In the genomic region with DNA sequence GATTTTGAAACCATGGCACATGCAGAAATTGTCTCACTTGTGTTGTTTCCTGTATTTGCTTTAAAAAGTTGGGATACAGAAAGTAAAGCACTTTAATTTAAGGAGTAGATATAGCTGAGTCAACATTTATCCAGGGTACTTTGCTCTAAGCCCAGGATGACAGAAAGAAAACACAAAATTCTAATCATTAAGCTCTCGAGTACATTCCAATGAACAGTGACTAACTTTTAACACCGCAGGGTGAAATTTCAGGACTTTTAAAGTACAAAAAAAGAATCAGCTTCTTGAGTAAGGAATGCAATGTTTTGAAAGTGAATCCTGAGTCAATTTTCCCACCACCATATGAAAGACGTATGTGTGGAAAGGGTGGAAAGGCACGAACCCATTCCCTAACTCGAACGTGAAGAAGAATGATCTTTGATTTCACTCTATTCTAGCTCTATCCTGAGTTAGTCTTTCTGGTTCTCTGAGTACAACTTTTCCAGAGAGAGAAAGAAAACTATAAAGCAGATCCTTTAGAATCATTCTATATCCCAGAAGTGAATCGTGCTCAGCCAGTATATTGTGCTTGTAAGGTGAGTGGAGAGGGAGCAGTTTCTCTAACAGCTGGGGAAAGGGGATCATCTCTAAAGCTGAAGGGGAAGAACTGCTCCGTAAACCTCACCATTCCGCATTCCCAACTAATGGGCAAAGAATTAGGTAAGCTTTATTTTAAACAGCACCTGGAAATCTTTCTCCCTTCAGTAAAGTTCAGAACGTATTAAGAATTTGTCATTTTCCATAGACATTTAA, we compare ENCODE assay signal across 19 cellular contexts.
DNase-seq lines count a peak whose midpoint lies in the region; ATAC-seq, FAIRE-seq and TF ChIP-seq lines count a peak whose summit lies in the region.
"Had no signal": no experiment of that assay in that cellular context is flagged by ENCODE, and none has a peak within 500 bp of the region (broad histone marks: within the 10 kb centered on the region; RNA-seq: fewer than 3 reads in every experiment).

No MANE protein-coding gene starts in this region.

- H2AFZ ChIP-seq in astrocyte (ENCODE audit: low read depth, low read length) = peak overlapping the region; percentile 21

- H3K4me1 Mint-ChIP-seq in astrocyte (ENCODE audit: low read depth, unreplicated experiment) = peaks cover 28% of the 10 kb centered on the region
- no peaks in the 10 kb centered on the region for H3K4me1 Mint-ChIP-seq in stimulated activated effector memory CD8-positive, alpha-beta T cell treated with anti-CD3 and anti-CD28 coated beads, Interleukin-12 subunit alpha, Interleukin-12 subunit beta, amount 100 ng/mL, for 72 hours

- FAIRE-seq in astrocyte (lab: Jason Lieb, UNC) = no peak
- FAIRE-seq: G401.6 had no signal

- H3K36me3 Mint-ChIP-seq in astrocyte (ENCODE audit: low read depth, unreplicated experiment) = no peaks in the 10 kb centered on the region
- H3K36me3 Mint-ChIP-seq in stimulated activated effector memory CD8-positive, alpha-beta T cell treated with anti-CD3 and anti-CD28 coated beads, Interleukin-12 subunit alpha, Interleukin-12 subunit beta, amount 100 ng/mL, for 72 hours = no peaks in the 10 kb centered on the region

- H3K4me3 Mint-ChIP-seq in astrocyte (ENCODE audit: unreplicated experiment) = peak overlapping the region; percentile 79
- no peak overlapping the region for H3K4me3 Mint-ChIP-seq in stimulated activated effector memory CD8-positive, alpha-beta T cell treated with anti-CD3 and anti-CD28 coated beads, Interleukin-12 subunit alpha, Interleukin-12 subunit beta, amount 100 ng/mL, for 72 hours
- H3K4me3 Mint-ChIP-seq: stimulated activated naive CD8-positive, alpha-beta T cell treated with anti-CD3 and anti-CD28 coated beads, Interleukin-15, Interleukin-2, amounts not matched to agents 100 ng/mL and 50 ng/mL, for 24 hours had no signal

- H4K20me1 ChIP-seq in astrocyte (ENCODE audit: insufficient read depth, low read length) = no peaks in the 10 kb centered on the region
- H4K20me1 ChIP-seq: BLaER1 had no signal

- peak; percentile 10 for DNase-seq in ELR (ENCODE audit: low read depth)
- peak; percentile 60 for DNase-seq in astrocyte (ENCODE audit: low read depth)
- peak; percentile 13 for DNase-seq in fibroblast of villous mesenchyme (ENCODE audit: low read depth)
- DNase-seq in omental fat pad (ENCODE audit: low spot score) = no peak
- no peak for DNase-seq in NCI-H1436 (lab: John Stamatoyannopoulos, UW)
- no peak for DNase-seq in stimulated activated effector memory CD8-positive, alpha-beta T cell treated with anti-CD3 and anti-CD28 coated beads, Interleukin-12 subunit alpha, Interleukin-12 subunit beta, amount 100 ng/mL, for 72 hours (ENCODE audit: low spot score in 2 of 2)
- DNase-seq: adrenal gland; effector memory CD4-positive, alpha-beta T cell; KG1; NCI-H187; NCI-H748 treated with DMSO at 0.1 percent for 48 hours; SIG-M5; WERI-Rb-1 had no signal

- peak overlapping the region; percentile 49 for H3K4me2 ChIP-seq in astrocyte (ENCODE audit: low read length)
- H3K4me2 ChIP-seq: BLaER1 had no signal

- no peaks in the 10 kb centered on the region for H3K9me3 ChIP-seq in astrocyte (ENCODE audit: insufficient read depth, low read depth, low read length)
- H3K9me3 ChIP-seq: adrenal gland, BLaER1, prostate gland had no signal

- no peak for TF ChIP-seq POLR2A in GM18505 (IDR thresholded peaks at IDR 0.05; ENCODE audit: borderline replicate concordance, extremely low read depth, insufficient read depth, insufficient read length)

- peak overlapping the region; percentile 96 for H3K27ac Mint-ChIP-seq in astrocyte (ENCODE audit: unreplicated experiment)
- H3K27ac Mint-ChIP-seq in stimulated activated effector memory CD8-positive, alpha-beta T cell treated with anti-CD3 and anti-CD28 coated beads, Interleukin-12 subunit alpha, Interleukin-12 subunit beta, amount 100 ng/mL, for 72 hours = no peak overlapping the region
- H3K27ac Mint-ChIP-seq: stimulated activated naive CD8-positive, alpha-beta T cell treated with anti-CD3 and anti-CD28 coated beads, Interleukin-15, Interleukin-2, amounts not matched to agents 100 ng/mL and 50 ng/mL, for 24 hours had no signal

- no peaks in the 10 kb centered on the region for H3K27me3 Mint-ChIP-seq in astrocyte (ENCODE audit: low read depth, unreplicated experiment)
- H3K27me3 Mint-ChIP-seq: stimulated activated naive CD8-positive, alpha-beta T cell treated with anti-CD3 and anti-CD28 coated beads, Interleukin-15, Interleukin-2, amounts not matched to agents 100 ng/mL and 50 ng/mL, for 24 hours had no signal

- no peak overlapping the region for H3K4me3 ChIP-seq in astrocyte (ENCODE audit: insufficient read depth, low read depth, low read length)
- H3K4me3 ChIP-seq in fibroblast of villous mesenchyme (ENCODE audit: low read depth, low read length) = no peak overlapping the region
- H3K4me3 ChIP-seq: adrenal gland, BLaER1, prostate gland had no signal

- peak; percentile 44 for ATAC-seq in omental fat pad (ENCODE audit: low FRiP score)
- no peak for ATAC-seq in stimulated activated effector memory CD8-positive, alpha-beta T cell treated with anti-CD3 and anti-CD28 coated beads, Interleukin-12 subunit alpha, Interleukin-12 subunit beta, amount 100 ng/mL, for 72 hours
- no peak for ATAC-seq in GM18505 (IDR thresholded peaks at IDR 0.05; ENCODE audit: unreplicated experiment)
- no peak for ATAC-seq in HG03095 (IDR thresholded peaks at IDR 0.05; ENCODE audit: unreplicated experiment)

- H3K4me1 ChIP-seq in astrocyte (ENCODE audit: insufficient read depth, low read length) = peaks cover 6% of the 10 kb centered on the region
- H3K4me1 ChIP-seq: adrenal gland, BLaER1, prostate gland had no signal

- no peaks in the 10 kb centered on the region for H3K27me3 ChIP-seq in astrocyte (ENCODE audit: insufficient read depth, low read length)
- H3K27me3 ChIP-seq: adrenal gland, BLaER1 had no signal

- no peaks in the 10 kb centered on the region for H3K36me3 ChIP-seq in astrocyte (ENCODE audit: insufficient read depth, low read length)
- H3K36me3 ChIP-seq: adrenal gland, BLaER1, prostate gland, WERI-Rb-1 had no signal

- TF ChIP-seq CTCF in astrocyte (IDR thresholded peaks at IDR 0.05; ENCODE audit: insufficient read depth, low read depth, low read length) (no peak), fibroblast of villous mesenchyme (IDR thresholded peaks at IDR 0.05; ENCODE audit: insufficient read depth, low read depth, low read length) (no peak), omental fat pad (IDR thresholded peaks at IDR 0.05) (no peak)

- H3K9me3 Mint-ChIP-seq in astrocyte (ENCODE audit: unreplicated experiment) = peaks cover 7% of the 10 kb centered on the region
- peaks cover 18% of the 10 kb centered on the region for H3K9me3 Mint-ChIP-seq in stimulated activated effector memory CD8-positive, alpha-beta T cell treated with anti-CD3 and anti-CD28 coated beads, Interleukin-12 subunit alpha, Interleukin-12 subunit beta, amount 100 ng/mL, for 72 hours

- peak overlapping the region; percentile 36 for H3K9ac ChIP-seq in astrocyte (ENCODE audit: low read length)
- H3K9ac ChIP-seq: BLaER1 had no signal

- H3K27ac ChIP-seq in astrocyte (ENCODE audit: low read depth, low read length) = peak overlapping the region; percentile 59
- H3K27ac ChIP-seq: adrenal gland, BLaER1, prostate gland, WERI-Rb-1 had no signal

- H3K79me2 ChIP-seq in astrocyte (ENCODE audit: insufficient read depth, low read length) = no peaks in the 10 kb centered on the region

Comparison
In these comparisons a context has a peak if more than half of its experiments do, and no peak if none do; other contexts are left out.
1. DNase-seq: peak in ELR (single experiment), astrocyte (single experiment) and fibroblast of villous mesenchyme (single experiment); none in omental fat pad (single experiment), NCI-H1436 (single experiment) and stimulated activated effector memory CD8-positive, alpha-beta T cell treated with anti-CD3 and anti-CD28 coated beads, Interleukin-12 subunit alpha, Interleukin-12 subunit beta, amount 100 ng/mL, for 72 hours (0 of 2).